ENCODE assay signal across 20 cellular contexts in the genomic region with DNA sequence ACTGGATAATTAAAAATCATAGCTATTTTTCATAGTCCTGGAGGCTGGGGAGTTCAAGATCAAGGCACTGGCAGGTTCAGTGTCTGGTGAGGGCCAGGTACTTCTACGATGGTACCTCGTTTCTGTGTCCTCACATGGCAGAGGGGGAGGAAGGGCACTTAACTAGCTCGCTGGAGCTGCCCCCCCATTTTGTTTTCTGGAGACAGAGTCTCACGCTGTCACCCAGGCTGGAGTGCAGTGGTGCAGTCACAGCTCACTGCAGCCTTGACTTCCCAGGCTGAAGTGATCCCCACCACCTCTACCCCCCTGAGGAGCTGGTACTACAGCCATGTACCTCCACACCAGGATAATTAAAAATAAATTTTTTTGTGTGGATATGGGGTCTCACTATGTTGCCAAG.
"Had no signal": no experiment of that assay in that cellular context is flagged by ENCODE, and none has a peak within 500 bp of the region (broad histone marks: within the 10 kb centered on the region; RNA-seq: fewer than 3 reads in every experiment).

No MANE protein-coding gene starts in this region.

- H3K4me3 ChIP-seq: K562, SJCRH30 had no signal

- H3K36me3 ChIP-seq: SJCRH30 had no signal

- H3K27me3 ChIP-seq: SJCRH30 had no signal

- ATAC-seq: K562, Right ventricle myocardium inferior, SK-N-SH treated with all-trans-retinoic acid at 6 μM for 48 hours had no signal

- DNase-seq: Kasumi-1, MM.1S, NCI-H1092 treated with DMSO at 0.1 percent for 48 hours, NCI-H1436 treated with DMSO at 0.1 percent for 48 hours, NCI-H1694, NCI-H187 treated with DMSO at 0.1 percent for 48 hours, NCI-H2171, NCI-H226, NCI-H446, NCI-H524 treated with DMSO at 0.1 percent for 48 hours, NCI-H774, SHP77 treated with DMSO at 0.1 percent for 48 hours had no signal

- H3K27ac Mint-ChIP-seq: IgD-negative memory B cell had no signal

- H3K27ac ChIP-seq: HL-60, KMS-11, RWPE1, SJCRH30 had no signal

- H3K4me3 Mint-ChIP-seq: IgD-negative memory B cell had no signal
